8 cellular contexts compared by ENCODE assay signal in genomic region chr17:78250891-78251772, GRCh38. TPM values are rescaled to one million over a fixed set of nuclear protein-coding genes. Genes with fewer than 3 reads are reported as not detected.
DNase-seq lines count a peak whose midpoint lies in the region; ATAC-seq, FAIRE-seq and TF ChIP-seq lines count a peak whose summit lies in the region.

No MANE protein-coding gene starts in this region.

- H2AFZ ChIP-seq in mammary epithelial cell (ENCODE audit: low read depth, low read length) (peak overlapping the region; percentile 94), keratinocyte (ENCODE audit: control insufficient read depth, low read length) (peak overlapping the region; percentile 93)

- peak overlapping the region; percentile 92 for H3K4me2 ChIP-seq in mammary epithelial cell (ENCODE audit: insufficient read depth, low read depth, low read length)
- H3K4me2 ChIP-seq in keratinocyte (ENCODE audit: control insufficient read depth, extremely low read depth, insufficient read depth, low read depth, low read length), result peak overlapping the region; percentile 82

- peak overlapping the region in 2 of 3 experiments; percentile 27 to 38 for H3K4me3 ChIP-seq in mammary epithelial cell (replicated peaks in 1 of 3; ENCODE audit: insufficient read depth in 1 of 3, low read depth in 2 of 3, low read length in 3 of 3)
- peak overlapping the region in 2 of 3 experiments; percentile 45 to 46 for H3K4me3 ChIP-seq in keratinocyte (ENCODE audit: control insufficient read depth in 2 of 3, extremely low read depth in 1 of 3, insufficient read depth in 2 of 3, low read depth in 1 of 3, low read length in 3 of 3)

- peak; percentile 100 for TF ChIP-seq CTCF in GM12873 (IDR thresholded peaks at IDR 0.05; ENCODE audit: insufficient read depth, low read depth, low read length, missing control alignments)
- TF ChIP-seq CTCF in activated B cell treated with CpG ODN at 0.5 μM for 24 hours (IDR thresholded peaks at IDR 0.05), result peak; percentile 78
- peak; percentile 96 to 99 for TF ChIP-seq CTCF in mammary epithelial cell (conservative IDR thresholded peaks at IDR 0.05 in 1 of 2, IDR thresholded peaks at IDR 0.05 in 1 of 2; ENCODE audit: extremely low read depth in 1 of 2, insufficient read depth in 1 of 2, low read depth in 1 of 2, low read length in 2 of 2)
- peak; percentile 98 to 100 (median 99) for TF ChIP-seq CTCF in keratinocyte (optimal IDR thresholded peaks at IDR 0.05 in 1 of 3, IDR thresholded peaks at IDR 0.05 in 1 of 3, conservative IDR thresholded peaks at IDR 0.05 in 1 of 3; ENCODE audit: extremely low read depth in 1 of 3, insufficient read depth in 2 of 3, low read length in 3 of 3)

- dilution Hi-C loops in mammary epithelial cell (cut with HindIII; ENCODE audit: low sequenced_read_pairs) (no loop called here), keratinocyte (cut with MboI; ENCODE audit: extremely low pct_ligation_motif_present, low sequenced_read_pairs) (no loop called here)

- no peaks in the 10 kb centered on the region for H3K36me3 Mint-ChIP-seq in activated B cell treated with CpG ODN at 0.5 μM for 24 hours (ENCODE audit: low read depth)

- H3K79me2 ChIP-seq in mammary epithelial cell (ENCODE audit: insufficient read depth, low read length) (no peaks in the 10 kb centered on the region), keratinocyte (ENCODE audit: control insufficient read depth, insufficient read depth, low read length) (no peaks in the 10 kb centered on the region)

- H3K27ac Mint-ChIP-seq in activated B cell treated with CpG ODN at 0.5 μM for 24 hours, result no peak overlapping the region

- H3K4me1 ChIP-seq in mammary epithelial cell (ENCODE audit: insufficient read depth, low read length), result peaks cover 10% of the 10 kb centered on the region
- H3K4me1 ChIP-seq in keratinocyte (ENCODE audit: control insufficient read depth, extremely low read depth, insufficient read depth, low read length), result peaks cover 9% of the 10 kb centered on the region

- WGBS in mammary epithelial cell (ENCODE audit: low coverage, missing lambda C conversion rate), result 30% methylated on average over 21 of the region's 27 CpGs

- in situ Hi-C loops in mammary epithelial cell (cut with MboI; ENCODE audit: low sequenced_read_pairs in 2 of 2), result loop anchor here in 1 of 2 donors (25.0 kb wide), 1 partner anchor 139 kb away; no protein-coding TSS in a partner anchor

- peak; percentile 36 for FAIRE-seq in keratinocyte (lab: Jason Lieb, UNC)

- no peak overlapping the region for H3K4me3 Mint-ChIP-seq in activated B cell treated with CpG ODN at 0.5 μM for 24 hours

- no peaks in the 10 kb centered on the region for H3K27me3 Mint-ChIP-seq in activated B cell treated with CpG ODN at 0.5 μM for 24 hours

- no peaks in the 10 kb centered on the region for H3K9me1 ChIP-seq in keratinocyte (ENCODE audit: control insufficient read depth, extremely low read depth, insufficient read depth, low read length)

- POLR2A ChIA-PET in activated B cell treated with CpG ODN at 0.5 μM for 24 hours (lab: Charles Lee), result interaction anchor here (0.8 to 2.9 kb wide), 18 partner anchors 9 to 232 kb away, joined by 3 to 15 read pairs (median 4); partner anchors contain the start of gene SOCS3

- no peaks in the 10 kb centered on the region for H3K36me3 ChIP-seq in mammary epithelial cell (ENCODE audit: insufficient read depth, low read length)
- H3K36me3 ChIP-seq in keratinocyte (ENCODE audit: control insufficient read depth in 2 of 2, extremely low read depth in 1 of 2, insufficient read depth in 2 of 2, low read length in 2 of 2), result no peaks in the 10 kb centered on the region

- H4K20me1 ChIP-seq in mammary epithelial cell (ENCODE audit: insufficient read depth, low read length), result no peaks in the 10 kb centered on the region
- H4K20me1 ChIP-seq in keratinocyte (ENCODE audit: control insufficient read depth, extremely low read depth, insufficient read depth, low read length), result no peaks in the 10 kb centered on the region

- no peaks in the 10 kb centered on the region for H3K27me3 ChIP-seq in mammary epithelial cell (ENCODE audit: insufficient read depth, low read length)
- peaks cover 13% of the 10 kb centered on the region for H3K27me3 ChIP-seq in keratinocyte (ENCODE audit: control insufficient read depth, extremely low read depth, insufficient read depth, low read length)

- H3K9me3 Mint-ChIP-seq in activated B cell treated with CpG ODN at 0.5 μM for 24 hours, result no peaks in the 10 kb centered on the region

- H3K9me3 ChIP-seq in mammary epithelial cell (replicated peaks; ENCODE audit: insufficient read depth, low read length) (no peaks in the 10 kb centered on the region), keratinocyte (ENCODE audit: control insufficient read depth, low read depth, low read length) (no peaks in the 10 kb centered on the region)

- CTCF ChIA-PET in activated B cell treated with CpG ODN at 0.5 μM for 24 hours (lab: Charles Lee), result interaction anchor here (0.6 to 5.1 kb wide), 20 partner anchors 9 to 458 kb away, joined by 3 to 59 read pairs (median 4); partner anchors contain the start of genes AFMID, SOCS3 and TK1
- CTCF ChIA-PET in mammary epithelial cell (lab: Charles Lee; ENCODE audit: low non-redundant PET), result interaction anchor here (0.5 to 0.9 kb wide), 9 partner anchors 11 to 446 kb away, joined by 3 to 33 read pairs (median 7); no protein-coding TSS in a partner anchor

- no TSS peak for BruUV-seq in mammary epithelial cell (replicated peaks; lab: Mats Ljungman, UMichigan)

- ATAC-seq in HG03097 (IDR thresholded peaks at IDR 0.05; ENCODE audit: low FRiP score, unreplicated experiment) (peak; percentile 41), activated B cell treated with CpG ODN at 0.5 μM for 24 hours (ENCODE audit: low read depth) (peak; percentile 81), HG03571 (IDR thresholded peaks at IDR 0.05; ENCODE audit: unreplicated experiment) (no peak)

- peaks cover 34% of the 10 kb centered on the region for H3K4me1 Mint-ChIP-seq in activated B cell treated with CpG ODN at 0.5 μM for 24 hours

- no peak overlapping the region for H3K27ac ChIP-seq in mammary epithelial cell (ENCODE audit: insufficient read depth, low read depth, low read length)
- H3K27ac ChIP-seq in keratinocyte (ENCODE audit: control insufficient read depth, insufficient read depth, low read length), result peak overlapping the region; percentile 56

- DNase-seq in NCI-H446 (lab: John Stamatoyannopoulos, UW) (peak; percentile 81 to 95), activated B cell treated with CpG ODN at 0.5 μM for 24 hours (peak; percentile 82), mammary epithelial cell (peak; percentile 81), keratinocyte (ENCODE audit: low read depth, low spot score) (peak; percentile 85)
- peak; percentile 93 for DNase-seq in stimulated activated CD4-positive, alpha-beta T cell treated with anti-CD3 and anti-CD28 coated beads, Interleukin-15, amount 100 ng/mL, for 24 hours

- intact Hi-C loops in activated B cell treated with CpG ODN at 0.5 μM for 24 hours (cut with micrococcal nuclease), result loop anchor here (1.0 to 5.0 kb wide), 9 partner anchors 9 to 232 kb away; partner anchors contain the start of genes SOCS3 and TMC8
- intact Hi-C loops in mammary epithelial cell (cut with micrococcal nuclease), result loop anchor here (1.0 to 2.0 kb wide), 7 partner anchors 64 to 232 kb away; partner anchors contain the start of genes AFMID, SOCS3 and TK1

- H3K9ac ChIP-seq in mammary epithelial cell (ENCODE audit: insufficient read depth, low read length), result no peak overlapping the region
- peak overlapping the region; percentile 58 for H3K9ac ChIP-seq in keratinocyte (ENCODE audit: control insufficient read depth, extremely low read depth, insufficient read depth, low read length)

RNA-seq across cellular contexts. Expression of gene TMEM235, which starts 19.7 kb away (rescaled TPM):
- not detected in 2 replicates for total RNA-seq in activated B cell treated with CpG ODN at 0.5 μM for 24 hours
- not detected for total RNA-seq in mammary epithelial cell
- polyA plus RNA-seq in mammary epithelial cell, result not detected
- not detected for polyA minus RNA-seq in mammary epithelial cell
- polyA plus RNA-seq in keratinocyte, result not detected in 3 replicates
- polyA plus RNA-seq in keratinocyte (2011; ENCODE audit: low read depth), result not detected
- polyA plus RNA-seq in keratinocyte (2011; cell fraction: cytosol; rRNA removed), result not detected in 2 replicates
- not detected in 2 replicates for polyA plus RNA-seq in keratinocyte (2011; cell fraction: nucleus; rRNA removed)
- not detected in 2 replicates for polyA plus RNA-seq in keratinocyte (2012; ENCODE audit: low replicate concordance)
- not detected in 3 replicates for polyA minus RNA-seq in keratinocyte
- not detected for polyA minus RNA-seq in keratinocyte (2011; cell fraction: cytosol; rRNA and poly(A)+ RNA removed)
- not detected in 2 replicates for polyA minus RNA-seq in keratinocyte (2011; cell fraction: nucleus; rRNA and poly(A)+ RNA removed)

RNA-seq across cellular contexts. Expression of gene BIRC5, which starts 37.1 kb away (rescaled TPM):
- 0.81 and 1.0 TPM in 2 replicates for total RNA-seq in activated B cell treated with CpG ODN at 0.5 μM for 24 hours
- total RNA-seq in mammary epithelial cell, result 10 to 100 TPM in 1 of 2 donors, under 1 TPM in 1; 0.83 to 44.8 TPM
- polyA plus RNA-seq in mammary epithelial cell, result 52.0 TPM
- 33.8 TPM for polyA minus RNA-seq in mammary epithelial cell
- 1.6 to 16.1 TPM (median 11.5 TPM) in 3 replicates for polyA plus RNA-seq in keratinocyte
- 0.72 TPM for polyA plus RNA-seq in keratinocyte (2011; ENCODE audit: low read depth)
- 2.3 and 2.6 TPM in 2 replicates for polyA plus RNA-seq in keratinocyte (2011; cell fraction: cytosol; rRNA removed)
- polyA plus RNA-seq in keratinocyte (2011; cell fraction: nucleus; rRNA removed), result 0.83 and 1.5 TPM in 2 replicates
- 0.59 and 18.7 TPM in 2 replicates for polyA plus RNA-seq in keratinocyte (2012; ENCODE audit: low replicate concordance)
- 1.8 to 14.3 TPM (median 11.0 TPM) in 3 replicates for polyA minus RNA-seq in keratinocyte
- 9.2 TPM for polyA minus RNA-seq in keratinocyte (2011; cell fraction: cytosol; rRNA and poly(A)+ RNA removed)
- 0.21 and 0.54 TPM in 2 replicates for polyA minus RNA-seq in keratinocyte (2011; cell fraction: nucleus; rRNA and poly(A)+ RNA removed)
